Comparison of ENCODE assay signal across 8 cellular contexts in the genomic region with DNA sequence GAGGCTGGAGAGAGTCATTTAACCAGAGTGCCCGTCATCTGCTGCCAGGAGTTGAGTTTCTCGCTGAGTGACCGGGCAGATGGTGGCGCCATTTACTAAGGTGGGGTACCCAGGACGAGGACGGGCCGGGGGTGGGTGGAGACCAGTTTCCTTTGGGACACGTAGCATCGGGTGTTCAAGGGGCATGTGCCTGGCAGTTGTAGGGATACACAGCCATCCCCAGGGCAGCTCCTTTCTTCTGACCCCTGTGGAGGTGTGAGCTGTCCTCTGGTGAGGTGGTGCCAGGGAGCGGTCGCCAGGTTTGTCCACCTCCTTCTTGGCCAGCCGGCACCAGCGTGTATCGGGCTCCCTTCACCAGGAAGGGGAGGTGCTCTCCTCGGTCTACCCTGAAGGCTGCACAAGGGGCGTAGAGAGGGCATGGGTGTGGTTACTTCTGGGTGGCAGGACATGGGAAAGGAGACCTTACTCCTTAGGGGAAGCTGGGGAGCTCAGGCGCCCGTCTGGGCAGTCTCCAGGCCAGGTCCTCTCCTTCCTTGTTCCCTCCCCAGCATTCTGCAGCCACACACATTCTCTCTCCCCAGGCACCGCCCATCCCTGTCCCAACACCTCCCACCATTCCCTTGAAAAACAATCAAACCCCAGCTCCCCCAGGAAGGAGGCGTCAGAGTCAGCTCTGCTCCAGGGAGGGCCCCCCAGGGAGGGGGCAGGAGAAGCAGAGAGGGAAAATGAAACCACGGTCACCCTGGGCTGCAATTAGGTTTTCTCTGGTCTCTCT. TPM values are rescaled to one million over a fixed set of nuclear protein-coding genes. Genes with fewer than 3 reads are reported as not detected.
DNase-seq lines count a peak whose midpoint lies in the region; ATAC-seq, FAIRE-seq and TF ChIP-seq lines count a peak whose summit lies in the region.

No MANE protein-coding gene starts in this region.

- TF ChIP-seq CTCF in D721Med (IDR thresholded peaks at IDR 0.05; ENCODE audit: insufficient read depth, missing control alignments) (peak; percentile 46), SK-N-SH (IDR thresholded peaks at IDR 0.05) (peak; percentile 52), heart right ventricle (IDR thresholded peaks at IDR 0.05) (peak; percentile 17 to 75 (median 53)), prostate gland (IDR thresholded peaks at IDR 0.05) (peak; percentile 25 to 76 (median 64))

- H3K4me1 ChIP-seq in SK-N-SH (ENCODE audit: control insufficient read depth in 1 of 2, insufficient read depth in 2 of 2, low read depth in 1 of 2, low read length in 1 of 2) (peaks cover 15 to 19% of the 10 kb centered on the region in 2 experiments; a peak in 1 of 4 replicates), heart right ventricle (peaks cover 3 to 37% (median 20%) of the 10 kb centered on the region in 9 donors), prostate gland (replicated peaks) (peaks cover 2% of the 10 kb centered on the region), aorta (ENCODE audit: control insufficient read depth in 1 of 2, insufficient read depth in 2 of 2, low read length in 2 of 2) (no peaks in the 10 kb centered on the region)

- POLR2A ChIA-PET in SK-N-SH (lab: Yijun Ruan, JAX) = no interaction called here

- intact Hi-C loops in heart right ventricle (cut with DNase I) = loop anchor here (1.0 to 10.0 kb wide), 14 partner anchors 107 to 497 kb away; no protein-coding TSS in a partner anchor
- intact Hi-C loops in prostate gland (cut with DNase I) = loop anchor here (1.0 to 5.0 kb wide), 5 partner anchors 210 to 497 kb away; no protein-coding TSS in a partner anchor
- intact Hi-C loops in aorta (cut with DNase I) = loop anchor here (2.0 to 5.0 kb wide), 6 partner anchors 111 to 495 kb away; no protein-coding TSS in a partner anchor

- no peak for DNase-seq in D721Med (ENCODE audit: insufficient read length, low spot score)
- DNase-seq in HuH-7.5 (ENCODE audit: low spot score) = peak; percentile 72
- peak; percentile 68 for DNase-seq in SK-N-SH
- DNase-seq in amniotic stem cell (lab: John Stamatoyannopoulos, UW) = peak; percentile 78
- peak; percentile 79 to 85 for DNase-seq in heart right ventricle
- DNase-seq in prostate gland (ENCODE audit: low spot score) = peak; percentile 89
- peak; percentile 87 to 90 for DNase-seq in aorta

- H3K4me2 ChIP-seq in SK-N-SH = peak overlapping the region; percentile 50

- no peaks in the 10 kb centered on the region for H3K9me2 ChIP-seq in SK-N-SH

- H3F3A ChIP-seq in SK-N-SH (replicated peaks; ENCODE audit: insufficient read depth) = peaks cover 28% of the 10 kb centered on the region

- H3K9ac ChIP-seq in SK-N-SH = peak overlapping the region; percentile 19; the same call in 1 of the 2 replicates

- no peak for FAIRE-seq in D721Med (lab: Jason Lieb, UNC)

- CTCF ChIA-PET in SK-N-SH (lab: Yijun Ruan, JAX) = interaction anchor here (0.6 to 3.7 kb wide), 31 partner anchors 10 to 659 kb away, joined by 3 to 17 read pairs (median 3); no protein-coding TSS in a partner anchor

- H3K36me3 ChIP-seq in SK-N-SH (replicated peaks in 1 of 2; ENCODE audit: control insufficient read depth in 1 of 2, insufficient read depth in 2 of 2, low read length in 1 of 2) (no peaks in the 10 kb centered on the region), heart right ventricle (no peaks in the 10 kb centered on the region), prostate gland (no peaks in the 10 kb centered on the region), aorta (ENCODE audit: control insufficient read depth in 1 of 2, insufficient read depth in 2 of 2, low read length in 1 of 2) (no peaks in the 10 kb centered on the region)

- no peaks in the 10 kb centered on the region for H3K9me3 ChIP-seq in SK-N-SH
- no peaks in the 10 kb centered on the region for H3K9me3 ChIP-seq in heart right ventricle
- H3K9me3 ChIP-seq in prostate gland = no peaks in the 10 kb centered on the region
- no peaks in the 10 kb centered on the region for H3K9me3 ChIP-seq in aorta (ENCODE audit: control insufficient read depth, low read length)

- no peaks in the 10 kb centered on the region for H4K20me1 ChIP-seq in SK-N-SH (ENCODE audit: insufficient read depth)

- ATAC-seq in heart right ventricle (peak; percentile 69 to 84 (median 78)), aorta (ENCODE audit: low FRiP score) (peak; percentile 78), GM18870 (IDR thresholded peaks at IDR 0.05; ENCODE audit: unreplicated experiment) (no peak)

- TF ChIP-seq POLR2A in prostate gland (IDR thresholded peaks at IDR 0.05) = peak; percentile 31

- no peaks in the 10 kb centered on the region for H3K27me3 ChIP-seq in SK-N-SH (ENCODE audit: insufficient read depth)
- no peaks in the 10 kb centered on the region for H3K27me3 ChIP-seq in heart right ventricle
- H3K27me3 ChIP-seq in prostate gland (replicated peaks; ENCODE audit: insufficient read depth) = no peaks in the 10 kb centered on the region
- no peaks in the 10 kb centered on the region for H3K27me3 ChIP-seq in aorta (ENCODE audit: control insufficient read depth in 1 of 2, insufficient read depth in 2 of 2, low read length in 1 of 2)

- WGBS in SK-N-SH (ENCODE audit: low lambda C conversion rate) = 54% methylated on average over 17 of the region's 21 CpGs
- WGBS in heart right ventricle, 2 donors = 5% methylated on average over 21 of the region's 21 CpGs
- WGBS in prostate gland = 1% methylated on average over 20 of the region's 21 CpGs
- 1% methylated on average over 21 of the region's 21 CpGs for WGBS in aorta, 2 donors

- peak overlapping the region; percentile 70; the same call in 1 of the 2 replicates for H2AFZ ChIP-seq in SK-N-SH (ENCODE audit: low read depth)

- H3K79me2 ChIP-seq in SK-N-SH (ENCODE audit: insufficient read depth) = no peaks in the 10 kb centered on the region

- H3K4me3 ChIP-seq in SK-N-SH (ENCODE audit: low read depth in 2 of 2, low read length in 1 of 2) (no peak overlapping the region), heart right ventricle (peak overlapping the region in 9 of 10 donors; percentile 28 to 71 (median 61)), prostate gland (peak overlapping the region; percentile 50), aorta (ENCODE audit: low read length in 2 of 2) (peak overlapping the region in 1 of 2 donors; percentile 44)

- H3K27ac ChIP-seq in SK-N-SH (ENCODE audit: low read depth in 2 of 2, low read length in 1 of 2) (peak overlapping the region in 1 of 2 experiments; percentile 53; a peak in 2 of 4 replicates), heart right ventricle (peak overlapping the region; percentile 11 to 93 (median 84)), prostate gland (peak overlapping the region; percentile 84 to 92), aorta (ENCODE audit: low read depth in 1 of 2, low read length in 2 of 2) (peak overlapping the region in 1 of 2 donors; percentile 58)

- no peak for TF ChIP-seq EP300 in SK-N-SH (IDR thresholded peaks at IDR 0.05; ENCODE audit: borderline replicate concordance in 1 of 2, low read depth in 1 of 2, low read length in 1 of 2)

- peak; percentile 78 for TF ChIP-seq RAD21 in SK-N-SH (IDR thresholded peaks at IDR 0.05; ENCODE audit: low read length)

TF ChIP-seq in SK-N-SH, 30 proteins besides CTCF, POLR2A, EP300 and RAD21:
- no peak for TF ChIP-seq ELF1 (IDR thresholded peaks at IDR 0.05)
- TF ChIP-seq SMC3 (IDR thresholded peaks at IDR 0.05; ENCODE audit: low read depth, low read length) = peak; percentile 71

RNA-seq across cellular contexts. Expression of a gene that starts 10.3 kb away (rescaled TPM):
- polyA plus RNA-seq in SK-N-SH (2012; rRNA removed) (0.86 and 0.95 TPM in 2 replicates), heart right ventricle (over 10,000 TPM in 1 of 2 donors, 1,000 to 10,000 TPM in 1; 8,931 to 10,284 TPM), aorta (10 to 100 TPM in 1 of 2 donors, 1 to 10 TPM in 1; 2.8 to 24.7 TPM)
- polyA plus RNA-seq in SK-N-SH (2012; cell fraction: cytosol; rRNA removed) = 0.59 and 0.71 TPM in 2 replicates
- polyA plus RNA-seq in SK-N-SH (2012; cell fraction: nucleus; rRNA removed) = 0.21 and 0.29 TPM in 2 replicates
- total RNA-seq in heart right ventricle (over 10,000 TPM in 9 of 10 donors, 1,000 to 10,000 TPM in 1; 9,966 to 22,407 (median 14,751) TPM), prostate gland (10 to 100 TPM in 1 of 2 donors, 1 to 10 TPM in 1; 9.9 to 71.8 TPM), aorta (not detected)

RNA-seq across cellular contexts. Expression of a gene that starts 20.8 kb away (rescaled TPM):
- polyA plus RNA-seq in SK-N-SH (2012; rRNA removed) (0.88 and 0.90 TPM in 2 replicates), heart right ventricle (1 to 10 TPM; 1.7 to 4.0 TPM), aorta (1 to 10 TPM; 5.0 to 8.4 TPM)
- polyA plus RNA-seq in SK-N-SH (2012; cell fraction: cytosol; rRNA removed) = 0.92 and 0.95 TPM in 2 replicates
- 0.65 and 1.0 TPM in 2 replicates for polyA plus RNA-seq in SK-N-SH (2012; cell fraction: nucleus; rRNA removed)
- total RNA-seq in heart right ventricle (10 to 100 TPM in 2 of 10 donors, 1 to 10 TPM in 8; 4.6 to 51.9 (median 8.7) TPM), prostate gland (10 to 100 TPM in 1 of 2 donors, 1 to 10 TPM in 1; 8.7 to 14.6 TPM), aorta (10 to 100 TPM; 12.4 to 19.0 TPM)

Comparison
In these comparisons a context has a peak if more than half of its experiments do, and no peak if none do; other contexts are left out.
1. H3K4me3 ChIP-seq: peak in heart right ventricle (9 of 10) and prostate gland (2 of 2); none in SK-N-SH (0 of 2).
2. RNA of a gene that starts 10.3 kb away (total RNA-seq): 9,966 to 22,407 TPM in heart right ventricle; 9.9 to 71.8 TPM in prostate gland and not detected in aorta; every median in the first group is over 100 times any median in the second.
3. Peak in every context shown above with its lines, with median percentiles within 50 percentile points of each other: CTCF ChIP-seq.